8 cellular contexts compared by ENCODE assay signal in genomic region chr15:75204340-75205063, GRCh38. TPM values are rescaled to one million over a fixed set of nuclear protein-coding genes. Genes with fewer than 3 reads are reported as not detected.
DNase-seq lines count a peak whose midpoint lies in the region; ATAC-seq and TF ChIP-seq lines count a peak whose summit lies in the region.

No MANE protein-coding gene starts in this region.

- H3K4me3 ChIP-seq in ascending aorta, result peak overlapping the region; percentile 87 to 96
- H3K4me3 ChIP-seq in right atrium auricular region, result peak overlapping the region in 1 of 2 donors; percentile 72
- H3K4me3 ChIP-seq in aorta (ENCODE audit: low read length in 2 of 2), result no peak overlapping the region

- H3K27ac ChIP-seq in ascending aorta (peak overlapping the region; percentile 96 to 98), right atrium auricular region (peak overlapping the region; percentile 88 to 94), aorta (ENCODE audit: low read depth in 1 of 2, low read length in 2 of 2) (no peak overlapping the region)

- DNase-seq in CMK (ENCODE audit: low read depth), result peak; percentile 87
- DNase-seq in NCI-H1694 treated with DMSO at 0.1 percent for 48 hours (lab: John Stamatoyannopoulos, UW), result peak; percentile 66
- DNase-seq in T-helper 22 cell (ENCODE audit: low read depth), result peak; percentile 68
- DNase-seq in ascending aorta (ENCODE audit: low spot score in 2 of 2), result peak; percentile 71 to 96
- DNase-seq in right atrium auricular region (ENCODE audit: low spot score), result peak; percentile 96
- DNase-seq in renal cortical epithelial cell (ENCODE audit: low read depth), result peak; percentile 73
- DNase-seq in aorta, result peak; percentile 95 to 97

- peaks cover 36 to 37% of the 10 kb centered on the region in 2 donors for H3K36me3 ChIP-seq in ascending aorta
- H3K36me3 ChIP-seq in right atrium auricular region, result peaks cover 31% of the 10 kb centered on the region
- no peaks in the 10 kb centered on the region for H3K36me3 ChIP-seq in aorta (ENCODE audit: control insufficient read depth in 1 of 2, insufficient read depth in 2 of 2, low read length in 1 of 2)

- WGBS in aorta, 2 donors, result 5% methylated on average over 10 of the region's 10 CpGs

- H3K4me1 ChIP-seq in ascending aorta, result peaks cover 30 to 49% of the 10 kb centered on the region in 2 donors
- H3K4me1 ChIP-seq in right atrium auricular region, result peaks cover 0 to 80% of the 10 kb centered on the region in 2 donors
- H3K4me1 ChIP-seq in aorta (ENCODE audit: control insufficient read depth in 1 of 2, insufficient read depth in 2 of 2, low read length in 2 of 2), result no peaks in the 10 kb centered on the region

- H3K9me3 ChIP-seq in ascending aorta (no peaks in the 10 kb centered on the region), right atrium auricular region (no peaks in the 10 kb centered on the region), aorta (ENCODE audit: control insufficient read depth, low read length) (no peaks in the 10 kb centered on the region)

- H3K27me3 ChIP-seq in ascending aorta (no peaks in the 10 kb centered on the region), right atrium auricular region (no peaks in the 10 kb centered on the region), aorta (ENCODE audit: control insufficient read depth in 1 of 2, insufficient read depth in 2 of 2, low read length in 1 of 2) (no peaks in the 10 kb centered on the region)

- peak; percentile 35 for ATAC-seq in GM21786 (IDR thresholded peaks at IDR 0.05; ENCODE audit: unreplicated experiment)
- ATAC-seq in aorta (ENCODE audit: low FRiP score), result peak; percentile 86

- TF ChIP-seq CTCF in ascending aorta (IDR thresholded peaks at IDR 0.05) (peak; percentile 95 to 98 (median 96)), right atrium auricular region (IDR thresholded peaks at IDR 0.05) (peak; percentile 85 to 97)

- intact Hi-C loops in ascending aorta (cut with DNase I), result loop anchor here (1.0 to 10.0 kb wide), 4 partner anchors 52 to 250 kb away; partner anchors contain the start of gene SIN3A
- intact Hi-C loops in aorta (cut with DNase I), result loop anchor here (1.0 to 5.0 kb wide), 3 partner anchors 162 to 247 kb away; partner anchors contain the start of gene RPP25 (in 1 of the 2)

RNA-seq across cellular contexts. Expression of gene C15orf39, which starts 2.8 kb away (rescaled TPM):
- 30.8 TPM for total RNA-seq in ascending aorta
- total RNA-seq in right atrium auricular region, result 10 to 100 TPM in 1 of 2 donors, 1 to 10 TPM in 1; 5.9 to 16.4 TPM
- 1.4 and 8.3 TPM in 2 replicates for total RNA-seq in renal cortical epithelial cell
- 10 to 100 TPM; 24.6 to 26.8 TPM for total RNA-seq in aorta
- 1 to 10 TPM; 8.1 to 8.6 TPM for polyA plus RNA-seq in aorta

RNA-seq across cellular contexts. Expression of gene GOLGA6C, which starts 53.6 kb away (rescaled TPM):
- not detected for total RNA-seq in ascending aorta
- total RNA-seq in right atrium auricular region, result not detected
- total RNA-seq in renal cortical epithelial cell, result not detected in 2 replicates
- total RNA-seq in aorta, result not detected
- not detected for polyA plus RNA-seq in aorta

Comparison
In these comparisons a context has a peak if more than half of its experiments do, and no peak if none do; other contexts are left out.
1. H3K27ac ChIP-seq: peak in ascending aorta (2 of 2) and right atrium auricular region (2 of 2); none in aorta (0 of 2).
2. H3K4me3 ChIP-seq: peak in ascending aorta (2 of 2); none in aorta (0 of 2).
3. Peak in every context shown above with its lines, with median percentiles within 50 percentile points of each other: DNase-seq.